1 cellular context compared by ENCODE assay signal in the genomic region with DNA sequence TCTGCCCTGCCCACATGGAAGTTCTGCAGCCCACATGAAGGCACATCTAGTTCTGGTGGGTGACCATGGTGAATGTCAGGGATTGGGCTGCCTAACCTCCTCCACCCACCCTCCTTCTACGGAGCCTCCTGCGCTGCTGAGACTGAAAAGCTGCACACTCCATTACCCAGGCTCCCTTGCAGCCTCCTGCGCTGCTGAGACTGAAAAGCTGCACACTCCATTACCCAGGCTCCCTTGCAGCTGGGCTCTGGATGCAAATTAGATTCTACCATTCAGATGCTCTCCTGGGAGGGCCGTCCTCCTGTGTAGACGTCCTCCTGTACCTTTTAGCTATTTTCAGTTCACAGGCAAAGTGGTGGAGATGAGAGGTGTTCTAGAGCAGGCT.
TF ChIP-seq lines count a peak whose summit lies in the region.

No MANE protein-coding gene starts in this region.

TF ChIP-seq in GM12878, 131 proteins besides CTCF, POLR2A, EP300 and RAD21 (continued from another document):
- no peak for TF ChIP-seq ZBTB4 (CRISPR knock-in tag; IDR thresholded peaks at IDR 0.05)
- no peak for TF ChIP-seq CHD4 (IDR thresholded peaks at IDR 0.05)
